In genomic region chr5:98927242-98927987, GRCh38 we compare ENCODE assay signal across 8 cellular contexts. TPM values are rescaled to one million over a fixed set of nuclear protein-coding genes. Genes with fewer than 3 reads are reported as not detected.
DNase-seq lines count a peak whose midpoint lies in the region; ATAC-seq and TF ChIP-seq lines count a peak whose summit lies in the region.

No MANE protein-coding gene starts in this region.

- DNase-seq in COR-L47 (lab: John Stamatoyannopoulos, UW) (peak; percentile 6), Karpas-422 (peak; percentile 70), choroid plexus epithelial cell (ENCODE audit: low read depth) (peak; percentile 86), lung microvascular endothelial cell (ENCODE audit: low read depth in 2 of 2) (peak; percentile 49 to 86)
- DNase-seq in stimulated activated CD8-positive, alpha-beta memory T cell treated with anti-CD3 and anti-CD28 coated beads, Interleukin-12 subunit alpha, Interleukin-12 subunit beta, amount 100 ng/mL, for 24 hours (ENCODE audit: extremely low read depth): peak; percentile 14

- H3K27me3 ChIP-seq in Karpas-422 (ENCODE audit: low read length): no peaks in the 10 kb centered on the region

- peaks cover 37% of the 10 kb centered on the region; the same call in 1 of the 2 replicates for H3K36me3 ChIP-seq in Karpas-422 (ENCODE audit: insufficient read depth, low read length)

- H3K4me1 ChIP-seq in Karpas-422 (ENCODE audit: low read length): peaks cover 28% of the 10 kb centered on the region

- no peaks in the 10 kb centered on the region for H3K9me2 ChIP-seq in Karpas-422 (replicated peaks; ENCODE audit: insufficient read depth, low read length)

- peaks cover 34% of the 10 kb centered on the region for H4K20me1 ChIP-seq in Karpas-422 (ENCODE audit: insufficient read depth, low read depth, low read length)

- H3K27ac ChIP-seq in Karpas-422 (ENCODE audit: low read length): peak overlapping the region; percentile 86

- no peaks in the 10 kb centered on the region for H3K9me3 ChIP-seq in Karpas-422 (ENCODE audit: low read length)

- H3K9ac ChIP-seq in Karpas-422 (ENCODE audit: low read length): peak overlapping the region; percentile 94

- H3K79me2 ChIP-seq in Karpas-422 (ENCODE audit: low read length): peaks cover 73% of the 10 kb centered on the region

- H3K4me3 ChIP-seq in Karpas-422 (ENCODE audit: low read length) (peak overlapping the region; percentile 89), WI38 (ENCODE audit: low read depth, low read length) (peak overlapping the region; percentile 86), choroid plexus epithelial cell (ENCODE audit: low read depth, low read length) (peak overlapping the region; percentile 80)

- no peak overlapping the region for H2AFZ ChIP-seq in Karpas-422 (ENCODE audit: low read length)

- peak; percentile 13 for ATAC-seq in GM19467 (IDR thresholded peaks at IDR 0.05; ENCODE audit: unreplicated experiment)
- no peak for ATAC-seq in GM19023 (IDR thresholded peaks at IDR 0.05; ENCODE audit: unreplicated experiment)

- TF ChIP-seq CTCF in WI38 (IDR thresholded peaks at IDR 0.05; ENCODE audit: low read depth, low read length): no peak
- no peak for TF ChIP-seq CTCF in choroid plexus epithelial cell (conservative IDR thresholded peaks at IDR 0.05; ENCODE audit: low read depth, low read length)

- H3K4me2 ChIP-seq in Karpas-422 (ENCODE audit: low read depth, low read length, poor library complexity, severe bottlenecking): peak overlapping the region; percentile 91

RNA-seq across cellular contexts. Expression of gene CHD1, which starts 1.4 kb away (rescaled TPM):
- total RNA-seq in Karpas-422 (2014; rRNA removed; shearing (Covaris generic); ENCODE audit: low replicate concordance): 36.8 and 61.2 TPM in 2 replicates
- total RNA-seq in lung microvascular endothelial cell: 44.2 and 47.8 TPM in 2 replicates

Comparison
In these comparisons a context has a peak if more than half of its experiments do, and no peak if none do; other contexts are left out.
1. DNase-seq: peak in every context shown above with its lines; median percentile 86 in choroid plexus epithelial cell; 70 in Karpas-422; 68 in lung microvascular endothelial cell; 14 in stimulated activated CD8-positive, alpha-beta memory T cell treated with anti-CD3 and anti-CD28 coated beads, Interleukin-12 subunit alpha, Interleukin-12 subunit beta, amount 100 ng/mL, for 24 hours; 6 in COR-L47.